9 cellular contexts compared by ENCODE assay signal in genomic region chr14:26163761-26164160, GRCh38.
A peak's percentile ranks its signal among the peaks of the same experiment; 100 is the strongest.
DNase-seq lines count a peak whose midpoint lies in the region; ATAC-seq and TF ChIP-seq lines count a peak whose summit lies in the region.
"Had no signal": no experiment of that assay in that cellular context is flagged by ENCODE, and none has a peak within 500 bp of the region (broad histone marks: within the 10 kb centered on the region; RNA-seq: fewer than 3 reads in every experiment).

No MANE protein-coding gene starts in this region.

- H3F3A ChIP-seq in GM23338 (replicated peaks; ENCODE audit: low read depth) (no peaks in the 10 kb centered on the region), neural progenitor cell (ENCODE audit: low read depth) (no peaks in the 10 kb centered on the region)

- peak; percentile 63 to 66 for TF ChIP-seq CTCF in GM23338 (conservative IDR thresholded peaks at IDR 0.05; ENCODE audit: low read depth in 2 of 2)
- TF ChIP-seq CTCF in chondrocyte (IDR thresholded peaks at IDR 0.05): peak; percentile 70
- peak; percentile 57 for TF ChIP-seq CTCF in neural progenitor cell (IDR thresholded peaks at IDR 0.05)
- TF ChIP-seq CTCF in heart right ventricle (IDR thresholded peaks at IDR 0.05): peak in 3 of 9 donors; percentile 16 to 32 (median 16)
- no peak for TF ChIP-seq CTCF in lower lobe of right lung (IDR thresholded peaks at IDR 0.05)

- H3K4me3 ChIP-seq in GM23338 (no peak overlapping the region), neural progenitor cell (no peak overlapping the region), heart right ventricle (no peak overlapping the region), lower lobe of right lung (no peak overlapping the region)

- no peaks in the 10 kb centered on the region for H3K9me2 ChIP-seq in GM23338 (ENCODE audit: insufficient read depth)

- peak overlapping the region; percentile 78; the same call in 1 of the 2 replicates for H2AFZ ChIP-seq in GM23338
- H2AFZ ChIP-seq in neural progenitor cell (replicated peaks): no peak overlapping the region

- no peak overlapping the region for H3K9ac ChIP-seq in neural progenitor cell

- no peak overlapping the region for H3K4me2 ChIP-seq in GM23338
- H3K4me2 ChIP-seq in neural progenitor cell: no peak overlapping the region

- 35 to 54% methylated on average over 1 of the region's 1 CpG for WGBS in heart right ventricle, 2 donors

- H3K9me3 ChIP-seq in neural progenitor cell (ENCODE audit: low read depth) (no peaks in the 10 kb centered on the region), heart right ventricle (peaks cover 0 to 15% (median 0%) of the 10 kb centered on the region in 11 donors), lower lobe of right lung (peaks cover under 1% of the 10 kb centered on the region)

- H3K36me3 ChIP-seq in GM23338 (ENCODE audit: insufficient read depth): no peaks in the 10 kb centered on the region
- no peaks in the 10 kb centered on the region for H3K36me3 ChIP-seq in neural progenitor cell
- no peaks in the 10 kb centered on the region for H3K36me3 ChIP-seq in heart right ventricle
- no peaks in the 10 kb centered on the region for H3K36me3 ChIP-seq in lower lobe of right lung

- H3K9me3 Mint-ChIP-seq in GM23338 (no peaks in the 10 kb centered on the region), chondrocyte (ENCODE audit: low read depth) (peaks cover 5% of the 10 kb centered on the region), neural progenitor cell (peaks cover 2% of the 10 kb centered on the region)

- no peak overlapping the region for H3K27ac ChIP-seq in GM23338 (ENCODE audit: low read depth)
- no peak overlapping the region for H3K27ac ChIP-seq in neural progenitor cell
- H3K27ac ChIP-seq in heart right ventricle: no peak overlapping the region
- H3K27ac ChIP-seq in lower lobe of right lung: no peak overlapping the region

- H3K4me1 Mint-ChIP-seq in GM23338 (no peaks in the 10 kb centered on the region), chondrocyte (ENCODE audit: low read depth) (no peaks in the 10 kb centered on the region), neural progenitor cell (no peaks in the 10 kb centered on the region)

- H3K27me3 Mint-ChIP-seq in GM23338 (ENCODE audit: insufficient read depth, low read depth, poor library complexity) (no peaks in the 10 kb centered on the region), chondrocyte (ENCODE audit: low read depth) (peaks cover 4% of the 10 kb centered on the region), neural progenitor cell (ENCODE audit: insufficient read depth, low read depth) (no peaks in the 10 kb centered on the region)

- H3K27me3 ChIP-seq in GM23338 (ENCODE audit: insufficient read depth) (no peaks in the 10 kb centered on the region), neural progenitor cell (no peaks in the 10 kb centered on the region), heart right ventricle (no peaks in the 10 kb centered on the region), lower lobe of right lung (ENCODE audit: low read depth) (no peaks in the 10 kb centered on the region)

- H3K4me1 ChIP-seq in GM23338 (ENCODE audit: insufficient read depth) (no peaks in the 10 kb centered on the region), neural progenitor cell (no peaks in the 10 kb centered on the region), heart right ventricle (no peaks in the 10 kb centered on the region), lower lobe of right lung (no peaks in the 10 kb centered on the region)

- H3K4me3 Mint-ChIP-seq in GM23338: no peak overlapping the region
- H3K4me3 Mint-ChIP-seq in chondrocyte (ENCODE audit: unreplicated experiment): no peak overlapping the region
- no peak overlapping the region for H3K4me3 Mint-ChIP-seq in neural progenitor cell

- H3K79me2 ChIP-seq in GM23338 (replicated peaks; ENCODE audit: insufficient read depth) (no peaks in the 10 kb centered on the region), neural progenitor cell (ENCODE audit: low read depth) (no peaks in the 10 kb centered on the region)

- H4K20me1 ChIP-seq in GM23338 (replicated peaks; ENCODE audit: insufficient read depth) (no peaks in the 10 kb centered on the region), neural progenitor cell (ENCODE audit: low read depth) (no peaks in the 10 kb centered on the region)

- H3K27ac Mint-ChIP-seq in GM23338 (0 out of 2 replicates have a peak overlapping the region, but pooled peaks have one; percentile 53), chondrocyte (ENCODE audit: unreplicated experiment) (no peak overlapping the region), neural progenitor cell (peak overlapping the region; percentile 4)

- ATAC-seq in GM23338: peak; percentile 100
- ATAC-seq in heart right ventricle: no peak
- no peak for ATAC-seq in lower lobe of right lung

- H3K36me3 Mint-ChIP-seq in GM23338 (ENCODE audit: low read depth): no peaks in the 10 kb centered on the region
- no peaks in the 10 kb centered on the region for H3K36me3 Mint-ChIP-seq in chondrocyte (ENCODE audit: low read depth)
- peaks cover 2% of the 10 kb centered on the region for H3K36me3 Mint-ChIP-seq in neural progenitor cell

- intact Hi-C loops in heart right ventricle (cut with DNase I): no loop called here
- intact Hi-C loops in lower lobe of right lung (cut with DNase I): no loop called here

- DNase-seq in GM23338 (ENCODE audit: low spot score) (peak; percentile 75), NCI-H345 treated with DMSO at 0.1 percent for 48 hours (lab: John Stamatoyannopoulos, UW; ENCODE audit: unreplicated experiment) (peak; percentile 4), chondrocyte (ENCODE audit: low spot score) (no peak), neural progenitor cell (ENCODE audit: low spot score) (peak; percentile 62), heart right ventricle (no peak), lower lobe of right lung (no peak)
- DNase-seq in activated CD4-positive, alpha-beta T cell treated with anti-CD3 and anti-CD28 coated beads, Interleukin-2, amount 50 U/mL, for 1 hour: no peak
- no peak for DNase-seq in stimulated activated naive CD4-positive, alpha-beta T cell treated with Interleukin-2 at 50 U/mL for 16 hours (lab: John Stamatoyannopoulos, UW)
- DNase-seq: retina had no signal

TF ChIP-seq in GM23338, 12 proteins besides CTCF, POLR2A, EP300 and RAD21:
- TF ChIP-seq CREB1 (CRISPR knock-in tag; IDR thresholded peaks at IDR 0.05; ENCODE audit: low read depth): no peak
- no peak for TF ChIP-seq ZNF462 (CRISPR knock-in tag; IDR thresholded peaks at IDR 0.05)
- TF ChIP-seq STAT1 (IDR thresholded peaks at IDR 0.05; ENCODE audit: unreplicated experiment): no peak
- TF ChIP-seq EZH2 (IDR thresholded peaks at IDR 0.05; ENCODE audit: low read depth, unreplicated experiment): no peak

Comparison
In these comparisons a context has a peak if more than half of its experiments do, and no peak if none do; other contexts are left out.
1. DNase-seq: peak in GM23338 (single experiment), NCI-H345 treated with DMSO at 0.1 percent for 48 hours (single experiment) and neural progenitor cell (single experiment); none in chondrocyte (single experiment), activated CD4-positive, alpha-beta T cell treated with anti-CD3 and anti-CD28 coated beads, Interleukin-2, amount 50 U/mL, for 1 hour (single experiment), stimulated activated naive CD4-positive, alpha-beta T cell treated with Interleukin-2 at 50 U/mL for 16 hours (single experiment), heart right ventricle (0 of 2) and lower lobe of right lung (single experiment).